In genomic region chr13:98438246-98439135, GRCh38 we compare ENCODE assay signal across 21 cellular contexts.
"Had no signal": no experiment of that assay in that cellular context is flagged by ENCODE, and none has a peak within 500 bp of the region (broad histone marks: within the 10 kb centered on the region; RNA-seq: fewer than 3 reads in every experiment).

No MANE protein-coding gene starts in this region.

- H3K4me3 Mint-ChIP-seq: immature natural killer cell, mesothelial cell of epicardium, naive B cell had no signal

- H3K27me3 ChIP-seq: esophagus muscularis mucosa, foreskin keratinocyte, gastroesophageal sphincter, heart left ventricle, hepatocyte, left lung had no signal

- H3K4me2 ChIP-seq: hepatocyte had no signal

- H3K4me3 ChIP-seq: coronary artery, dorsolateral prefrontal cortex, esophagus muscularis mucosa, gastroesophageal sphincter, heart left ventricle, hepatocyte, left lung, lower lobe of right lung, mucosa of descending colon had no signal

- H3K9me3 Mint-ChIP-seq: immature natural killer cell, mesothelial cell of epicardium, naive B cell had no signal

- H3K36me3 Mint-ChIP-seq: immature natural killer cell, naive B cell had no signal

- H3K27ac ChIP-seq: coronary artery, dorsolateral prefrontal cortex, esophagus muscularis mucosa, foreskin keratinocyte, gastroesophageal sphincter, heart left ventricle, hepatocyte, left lung, lower lobe of right lung had no signal

- DNase-seq: dermis blood vessel endothelial cell; dorsolateral prefrontal cortex; effector CD4-positive, alpha-beta T cell; effector memory CD4-positive, alpha-beta T cell; foreskin keratinocyte; heart left ventricle; hypothalamus; immature natural killer cell; islet precursor cell; left cardiac atrium; left lung; left ventricle myocardium superior; mesenchymal stem cell; mucosa of descending colon; naive B cell had no signal

- H3K4me1 Mint-ChIP-seq: immature natural killer cell, mesothelial cell of epicardium, naive B cell had no signal

- H3K4me1 ChIP-seq: esophagus muscularis mucosa, gastroesophageal sphincter, heart left ventricle, left lung, lower lobe of right lung had no signal

- H3K9me3 ChIP-seq: esophagus muscularis mucosa, gastroesophageal sphincter, heart left ventricle, left lung, lower lobe of right lung, mucosa of descending colon had no signal

- ATAC-seq: foreskin keratinocyte, gastroesophageal sphincter, heart left ventricle, left cardiac atrium, left lung, left ventricle myocardium superior, lower lobe of right lung, mucosa of descending colon had no signal

- H2AFZ ChIP-seq: hepatocyte had no signal

- H3K79me2 ChIP-seq: hepatocyte had no signal

- H3K27ac Mint-ChIP-seq: immature natural killer cell had no signal
